ENCODE assay signal across 7 cellular contexts in genomic region chr11:25298450-25298849, GRCh38.
"Had no signal": no experiment of that assay in that cellular context is flagged by ENCODE, and none has a peak within 500 bp of the region (broad histone marks: within the 10 kb centered on the region; RNA-seq: fewer than 3 reads in every experiment).

No MANE protein-coding gene starts in this region.

- FAIRE-seq: H54, HTR-8/SVneo had no signal

- H3K9ac ChIP-seq: GM23248 had no signal

- H3K4me3 ChIP-seq: GM23248 had no signal

- H2AFZ ChIP-seq: GM23248 had no signal

- H3K27ac ChIP-seq: GM23248 had no signal

- DNase-seq: GM23248, GOT3, H9, HCEC 1CT, KG1 had no signal
